ENCODE assay signal across 18 cellular contexts in the genomic region with DNA sequence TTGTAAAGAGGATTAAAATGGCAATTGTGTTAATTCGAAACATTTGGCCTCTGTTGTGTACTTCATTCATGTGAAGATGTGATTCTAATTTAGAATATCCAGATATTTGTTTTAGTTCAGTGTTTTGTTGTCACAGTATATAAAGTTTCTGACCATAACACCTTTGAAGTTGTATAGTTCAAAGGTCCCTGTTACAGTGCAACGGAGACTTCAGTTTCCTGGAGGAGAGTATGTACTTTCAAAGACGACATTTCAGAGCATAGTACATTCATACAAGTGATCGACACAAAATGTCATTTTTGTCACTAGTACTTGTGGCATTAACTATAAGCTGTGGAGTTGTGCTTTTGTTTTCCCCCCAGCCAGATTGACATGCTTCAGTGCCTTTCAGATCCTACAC.
DNase-seq lines count a peak whose midpoint lies in the region; ATAC-seq, FAIRE-seq and TF ChIP-seq lines count a peak whose summit lies in the region.
"Had no signal": no experiment of that assay in that cellular context is flagged by ENCODE, and none has a peak within 500 bp of the region (broad histone marks: within the 10 kb centered on the region; RNA-seq: fewer than 3 reads in every experiment).

No MANE protein-coding gene starts in this region.

- no peak for TF ChIP-seq CTCF in cardiac muscle cell (IDR thresholded peaks at IDR 0.05; ENCODE audit: low read depth, low read length)
- TF ChIP-seq CTCF in neural crest cell (conservative IDR thresholded peaks at IDR 0.05): no peak

- ATAC-seq in right cardiac atrium (no peak), HG02763 (IDR thresholded peaks at IDR 0.05; ENCODE audit: unreplicated experiment) (no peak)
- no peak for ATAC-seq in naive thymus-derived CD4-positive, alpha-beta T cell
- ATAC-seq: CD8-positive, alpha-beta T cell had no signal

- H3K4me1 ChIP-seq in cardiac muscle cell (ENCODE audit: low read depth): no peaks in the 10 kb centered on the region
- H3K4me1 ChIP-seq in right cardiac atrium (ENCODE audit: control insufficient read depth, insufficient read depth, low read length): no peaks in the 10 kb centered on the region
- no peaks in the 10 kb centered on the region for H3K4me1 ChIP-seq in naive thymus-derived CD4-positive, alpha-beta T cell (ENCODE audit: control insufficient read depth in 2 of 2, insufficient read depth in 2 of 2, low read length in 2 of 2)

- intact Hi-C loops in right cardiac atrium (cut with DNase I): no loop called here
- intact Hi-C loops in naive thymus-derived CD4-positive, alpha-beta T cell (cut with micrococcal nuclease): no loop called here

- FAIRE-seq in colon (lab: Jason Lieb, UNC): peak; percentile 77
- FAIRE-seq: D721Med, G401.6 had no signal

- H3K9me3 ChIP-seq in cardiac muscle cell (ENCODE audit: low read depth) (no peaks in the 10 kb centered on the region), right cardiac atrium (ENCODE audit: control insufficient read depth, low read length) (no peaks in the 10 kb centered on the region)
- H3K9me3 ChIP-seq in naive thymus-derived CD4-positive, alpha-beta T cell (ENCODE audit: control insufficient read depth in 2 of 3, low read length in 3 of 3): no peaks in the 10 kb centered on the region

- POLR2A ChIA-PET in naive thymus-derived CD4-positive, alpha-beta T cell (lab: Charles Lee): no interaction called here

- H3K4me1 Mint-ChIP-seq in neural crest cell: peaks cover 9% of the 10 kb centered on the region
- H3K4me1 Mint-ChIP-seq in naive thymus-derived CD4-positive, alpha-beta T cell: no peaks in the 10 kb centered on the region
- H3K4me1 Mint-ChIP-seq: B cell, CD14-positive monocyte had no signal

- H3K4me3 ChIP-seq in cardiac muscle cell: no peak overlapping the region
- H3K4me3 ChIP-seq in right cardiac atrium (ENCODE audit: low read length): no peak overlapping the region
- H3K4me3 ChIP-seq in naive thymus-derived CD4-positive, alpha-beta T cell (ENCODE audit: low read length): no peak overlapping the region

- H3K27ac ChIP-seq in cardiac muscle cell (peak overlapping the region; percentile 60), right cardiac atrium (ENCODE audit: low read length) (no peak overlapping the region)
- no peak overlapping the region for H3K27ac ChIP-seq in naive thymus-derived CD4-positive, alpha-beta T cell (ENCODE audit: low read depth, low read length)

- no peak overlapping the region for H3K4me3 Mint-ChIP-seq in neural crest cell
- H3K4me3 Mint-ChIP-seq in naive thymus-derived CD4-positive, alpha-beta T cell: no peak overlapping the region
- H3K4me3 Mint-ChIP-seq: B cell; CD14-positive monocyte; CD8-positive, alpha-beta T cell; HFFc6 had no signal

- WGBS in right cardiac atrium: 82% methylated on average over 4 of the region's 4 CpGs

- H3K27ac Mint-ChIP-seq in neural crest cell (ENCODE audit: unreplicated experiment): peak overlapping the region; percentile 28
- H3K27ac Mint-ChIP-seq in naive thymus-derived CD4-positive, alpha-beta T cell: no peak overlapping the region
- H3K27ac Mint-ChIP-seq: B cell; CD14-positive monocyte; CD8-positive, alpha-beta T cell; HFFc6 had no signal

- DNase-seq in cardiac muscle cell (ENCODE audit: low read depth in 1 of 2, low spot score in 1 of 2) (no peak), right cardiac atrium (no peak), neural crest cell (ENCODE audit: low read depth, low spot score) (no peak), superior temporal gyrus (ENCODE audit: extremely low spot score) (no peak)
- DNase-seq in naive thymus-derived CD4-positive, alpha-beta T cell: no peak
- DNase-seq: 8988T; CD8-positive, alpha-beta T cell; COR-L47; DMS153; DMS79 treated with DMSO at 0.1 percent for 48 hours; HCEC 1CT had no signal

- H3K27me3 ChIP-seq in cardiac muscle cell (no peaks in the 10 kb centered on the region), right cardiac atrium (ENCODE audit: control insufficient read depth, insufficient read depth) (no peaks in the 10 kb centered on the region)
- H3K27me3 ChIP-seq in naive thymus-derived CD4-positive, alpha-beta T cell (ENCODE audit: control insufficient read depth in 2 of 2, insufficient read depth in 2 of 2, low read length in 2 of 2): no peaks in the 10 kb centered on the region

- H3K27me3 Mint-ChIP-seq in neural crest cell (ENCODE audit: low read depth): no peaks in the 10 kb centered on the region
- no peaks in the 10 kb centered on the region for H3K27me3 Mint-ChIP-seq in naive thymus-derived CD4-positive, alpha-beta T cell
- H3K27me3 Mint-ChIP-seq: B cell had no signal

- H3K36me3 ChIP-seq in cardiac muscle cell: no peaks in the 10 kb centered on the region
- H3K36me3 ChIP-seq in naive thymus-derived CD4-positive, alpha-beta T cell (ENCODE audit: control insufficient read depth in 2 of 3, insufficient read depth in 3 of 3, low read length in 3 of 3): no peaks in the 10 kb centered on the region

- no peaks in the 10 kb centered on the region for H3K9me3 Mint-ChIP-seq in neural crest cell
- H3K9me3 Mint-ChIP-seq in naive thymus-derived CD4-positive, alpha-beta T cell: peaks cover 0 to 4% (median 0%) of the 10 kb centered on the region in 11 donors
- H3K9me3 Mint-ChIP-seq: HFFc6 had no signal

- CTCF ChIA-PET in naive thymus-derived CD4-positive, alpha-beta T cell (lab: Charles Lee): no interaction called here

- no peaks in the 10 kb centered on the region for H3K36me3 Mint-ChIP-seq in neural crest cell (ENCODE audit: low read depth)
- no peaks in the 10 kb centered on the region for H3K36me3 Mint-ChIP-seq in naive thymus-derived CD4-positive, alpha-beta T cell
- H3K36me3 Mint-ChIP-seq: CD14-positive monocyte; CD8-positive, alpha-beta T cell had no signal
